Comparison of ENCODE assay signal across 25 cellular contexts in genomic region chr1:206013017-206013800, GRCh38. TPM values are rescaled to one million over a fixed set of nuclear protein-coding genes. Genes with fewer than 3 reads are reported as not detected.
A peak's percentile ranks its signal among the peaks of the same experiment; 100 is the strongest.
DNase-seq lines count a peak whose midpoint lies in the region; ATAC-seq, FAIRE-seq and TF ChIP-seq lines count a peak whose summit lies in the region.
"Had no signal": no experiment of that assay in that cellular context is flagged by ENCODE, and none has a peak within 500 bp of the region (broad histone marks: within the 10 kb centered on the region; RNA-seq: fewer than 3 reads in every experiment).

No MANE protein-coding gene starts in this region.

- H3K4me3 ChIP-seq in Loucy (ENCODE audit: low read length, poor library complexity, severe bottlenecking) (peak overlapping the region; percentile 4), colonic mucosa (no peak overlapping the region), upper lobe of right lung (no peak overlapping the region), SK-N-SH (ENCODE audit: low read depth in 2 of 2, low read length in 1 of 2) (no peak overlapping the region)
- H3K4me3 ChIP-seq: breast epithelium, lower lobe of right lung, MG63, mucosa of descending colon, skin epidermis had no signal

- no peaks in the 10 kb centered on the region for H3K27me3 Mint-ChIP-seq in stimulated activated naive B cell treated with anti-CD40 and anti-IgM and Interleukin-4, amounts not matched to agents 10 μg/mL and 1 μg/mL and 100 μg/mL, for 72 hours
- H3K27me3 Mint-ChIP-seq: type B pancreatic cell had no signal

- H3K36me3 ChIP-seq in Loucy (ENCODE audit: insufficient read depth, low read length): no peaks in the 10 kb centered on the region
- H3K36me3 ChIP-seq in colonic mucosa: no peaks in the 10 kb centered on the region
- H3K36me3 ChIP-seq in upper lobe of right lung: no peaks in the 10 kb centered on the region
- H3K36me3 ChIP-seq in SK-N-SH (replicated peaks in 1 of 2; ENCODE audit: control insufficient read depth in 1 of 2, insufficient read depth in 2 of 2, low read length in 1 of 2): no peaks in the 10 kb centered on the region
- H3K36me3 ChIP-seq: breast epithelium, lower lobe of right lung, MG63 had no signal

- no peak for TF ChIP-seq RAD21 in SK-N-SH (IDR thresholded peaks at IDR 0.05; ENCODE audit: low read length)

- H3K9me2 ChIP-seq in Loucy (replicated peaks; ENCODE audit: low read depth, low read length) (no peaks in the 10 kb centered on the region), SK-N-SH (no peaks in the 10 kb centered on the region)

- no peaks in the 10 kb centered on the region for H3K36me3 Mint-ChIP-seq in stimulated activated naive B cell treated with anti-CD40 and anti-IgM and Interleukin-4, amounts not matched to agents 10 μg/mL and 1 μg/mL and 100 μg/mL, for 72 hours
- H3K36me3 Mint-ChIP-seq: CD8-positive, alpha-beta memory T cell; type B pancreatic cell had no signal

- TF ChIP-seq CTCF in Loucy (conservative IDR thresholded peaks at IDR 0.05; ENCODE audit: low read length) (no peak), colonic mucosa (IDR thresholded peaks at IDR 0.05) (no peak), upper lobe of right lung (IDR thresholded peaks at IDR 0.05) (no peak), SK-N-SH (IDR thresholded peaks at IDR 0.05) (no peak)

- FAIRE-seq in GM12891 (lab: Jason Lieb, UNC): no peak

- H3K4me1 ChIP-seq in Loucy (ENCODE audit: insufficient read depth, low read length, poor library complexity, severe bottlenecking) (peaks cover 53% of the 10 kb centered on the region), colonic mucosa (no peaks in the 10 kb centered on the region), upper lobe of right lung (no peaks in the 10 kb centered on the region), SK-N-SH (ENCODE audit: control insufficient read depth in 1 of 2, insufficient read depth in 2 of 2, low read depth in 1 of 2, low read length in 1 of 2) (no peaks in the 10 kb centered on the region)
- H3K4me1 ChIP-seq: breast epithelium, lower lobe of right lung had no signal

- H4K20me1 ChIP-seq in Loucy (ENCODE audit: insufficient read depth, low read length, poor library complexity, severe bottlenecking): no peaks in the 10 kb centered on the region
- no peaks in the 10 kb centered on the region for H4K20me1 ChIP-seq in SK-N-SH (ENCODE audit: insufficient read depth)

- no peaks in the 10 kb centered on the region for H3F3A ChIP-seq in Loucy (ENCODE audit: low read depth)
- H3F3A ChIP-seq in SK-N-SH (replicated peaks; ENCODE audit: insufficient read depth): no peaks in the 10 kb centered on the region

- H3K27ac ChIP-seq in colonic mucosa (no peak overlapping the region), upper lobe of right lung (no peak overlapping the region), SK-N-SH (ENCODE audit: low read depth in 2 of 2, low read length in 1 of 2) (no peak overlapping the region)
- H3K27ac ChIP-seq: breast epithelium had no signal

- H2AFZ ChIP-seq in Loucy (ENCODE audit: low read length) (peak overlapping the region; percentile 47), SK-N-SH (ENCODE audit: low read depth) (no peak overlapping the region)

- peak overlapping the region; percentile 91 for H3K27ac Mint-ChIP-seq in stimulated activated naive B cell treated with anti-CD40 and anti-IgM and Interleukin-4, amounts not matched to agents 10 μg/mL and 1 μg/mL and 100 μg/mL, for 72 hours
- H3K27ac Mint-ChIP-seq: activated T-cell treated with anti-CD3 and anti-CD28 coated beads, Interleukin-2, amount 50 U/mL, for 72 hours; nephron progenitor cell; type B pancreatic cell had no signal

- 60% methylated on average over 6 of the region's 6 CpGs for WGBS in SK-N-SH (ENCODE audit: low lambda C conversion rate)

- H3K79me2 ChIP-seq in Loucy (ENCODE audit: insufficient read depth, low read length) (no peaks in the 10 kb centered on the region), SK-N-SH (ENCODE audit: insufficient read depth) (no peaks in the 10 kb centered on the region)

- POLR2A ChIA-PET in SK-N-SH (lab: Yijun Ruan, JAX): no interaction called here

- CTCF ChIA-PET in SK-N-SH (lab: Yijun Ruan, JAX): interaction anchor here (1.1 to 2.4 kb wide), 2 partner anchors 17 to 29 kb away, joined by 3 to 10 read pairs; no protein-coding TSS in a partner anchor

- H3K4me1 Mint-ChIP-seq in stimulated activated naive B cell treated with anti-CD40 and anti-IgM and Interleukin-4, amounts not matched to agents 10 μg/mL and 1 μg/mL and 100 μg/mL, for 72 hours: peaks cover 38 to 52% of the 10 kb centered on the region in 2 donors

- TF ChIP-seq EP300 in SK-N-SH (IDR thresholded peaks at IDR 0.05; ENCODE audit: borderline replicate concordance in 1 of 2, low read depth in 1 of 2, low read length in 1 of 2): no peak

- H3K4me2 ChIP-seq in Loucy (ENCODE audit: low read depth, low read length, poor library complexity, severe bottlenecking): peak overlapping the region; percentile 53
- no peak overlapping the region for H3K4me2 ChIP-seq in SK-N-SH

- H3K4me3 Mint-ChIP-seq in stimulated activated naive B cell treated with anti-CD40 and anti-IgM and Interleukin-4, amounts not matched to agents 10 μg/mL and 1 μg/mL and 100 μg/mL, for 72 hours: peak overlapping the region; percentile 57 to 71
- H3K4me3 Mint-ChIP-seq: activated T-cell treated with anti-CD3 and anti-CD28 coated beads, Interleukin-2, amount 50 U/mL, for 72 hours; CD8-positive, alpha-beta memory T cell; nephron progenitor cell; type B pancreatic cell had no signal

- H3K9me3 ChIP-seq in Loucy (ENCODE audit: insufficient read depth, low read depth, low read length): no peaks in the 10 kb centered on the region
- H3K9me3 ChIP-seq in colonic mucosa: no peaks in the 10 kb centered on the region
- H3K9me3 ChIP-seq in upper lobe of right lung: no peaks in the 10 kb centered on the region
- no peaks in the 10 kb centered on the region for H3K9me3 ChIP-seq in SK-N-SH
- H3K9me3 ChIP-seq: breast epithelium, lower lobe of right lung, MG63, mucosa of descending colon had no signal

- H3K9me3 Mint-ChIP-seq in stimulated activated naive B cell treated with anti-CD40 and anti-IgM and Interleukin-4, amounts not matched to agents 10 μg/mL and 1 μg/mL and 100 μg/mL, for 72 hours: peaks cover 0 to 4% of the 10 kb centered on the region in 2 donors
- H3K9me3 Mint-ChIP-seq: activated T-cell treated with anti-CD3 and anti-CD28 coated beads, Interleukin-2, amount 50 U/mL, for 72 hours; CD8-positive, alpha-beta memory T cell; type B pancreatic cell had no signal

- H3K9ac ChIP-seq in Loucy (ENCODE audit: low read depth, low read length, poor library complexity, severe bottlenecking) (peak overlapping the region; percentile 51), colonic mucosa (ENCODE audit: low read depth in 2 of 2, low read length in 2 of 2) (no peak overlapping the region), SK-N-SH (no peak overlapping the region)

- TF ChIP-seq POLR2A in GM12891 (IDR thresholded peaks at IDR 0.05; ENCODE audit: low read depth, low read length): no peak

- H3K27me3 ChIP-seq in Loucy (ENCODE audit: insufficient read depth, low read length, poor library complexity, severe bottlenecking) (no peaks in the 10 kb centered on the region), colonic mucosa (no peaks in the 10 kb centered on the region), upper lobe of right lung (no peaks in the 10 kb centered on the region), SK-N-SH (ENCODE audit: insufficient read depth) (peaks cover 14% of the 10 kb centered on the region; the same call in 1 of the 2 replicates)
- H3K27me3 ChIP-seq: breast epithelium, MG63 had no signal

- ATAC-seq in stimulated activated naive B cell treated with anti-CD40 and anti-IgM and Interleukin-4, amounts not matched to agents 10 μg/mL and 1 μg/mL and 100 μg/mL, for 72 hours (replicated peaks): peak in 1 of 2 donors; percentile 11
- no peak for ATAC-seq in upper lobe of right lung
- no peak for ATAC-seq in GM19395 (IDR thresholded peaks at IDR 0.05; ENCODE audit: unreplicated experiment)

- DNase-seq in GM12891 (ENCODE audit: insufficient read length, low spot score): no peak
- peak; percentile 14 for DNase-seq in colonic mucosa
- DNase-seq in stimulated activated naive B cell treated with anti-CD40 and anti-IgM and Interleukin-4, amounts not matched to agents 10 μg/mL and 1 μg/mL and 100 μg/mL, for 72 hours: no peak
- DNase-seq in upper lobe of right lung: no peak
- DNase-seq in SK-N-SH: no peak
- DNase-seq: activated CD4-positive, alpha-beta T cell treated with anti-CD3 and anti-CD28 coated beads, Interleukin-2, amount 50 U/mL, for 1 hour; activated naive CD4-positive, alpha-beta T cell treated with Interleukin-2 at 50 U/mL for 16 hours; activated T-cell treated with anti-CD3 and anti-CD28 coated beads, Interleukin-2, amount 50 U/mL, for 72 hours; CD8-positive, alpha-beta memory T cell; foreskin fibroblast; H7; kidney glomerular epithelial cell; lower lobe of right lung; MG63; NCI-H1436; NCI-H2081 treated with DMSO at 0.1 percent for 48 hours; NCI-H748 treated with DMSO at 0.1 percent for 48 hours; nephron progenitor cell had no signal

- intact Hi-C loops in colonic mucosa (cut with DNase I) (no loop called here), upper lobe of right lung (cut with DNase I) (no loop called here)

TF ChIP-seq in GM12891, 5 proteins besides CTCF, POLR2A, EP300 and RAD21:
- peak; percentile 22; the same call in 1 of the 2 replicates for TF ChIP-seq SPI1 (IDR thresholded peaks at IDR 0.05; ENCODE audit: low read depth, low read length)
- no peak for TF ChIP-seq TAF1 (IDR thresholded peaks at IDR 0.05; ENCODE audit: low read depth, low read length)
TF ChIP-seq in GM12891: peak in this region for 1.

RNA-seq across cellular contexts. Expression of gene RAB7B, which starts 10.0 kb away (rescaled TPM):
- polyA plus RNA-seq in GM12891 (2012; ENCODE audit: low read depth, missing spikeins): not detected
- 1 to 10 TPM in 1 of 2 donors, under 1 TPM in 1; 0.57 to 1.2 TPM for total RNA-seq in colonic mucosa
- 7.0 TPM for total RNA-seq in upper lobe of right lung
- 0.15 and 0.24 TPM in 2 replicates for polyA plus RNA-seq in SK-N-SH (2012; rRNA removed)
- polyA plus RNA-seq in SK-N-SH (2012; cell fraction: cytosol; rRNA removed): 0.14 and 0.19 TPM in 2 replicates
- polyA plus RNA-seq in SK-N-SH (2012; cell fraction: nucleus; rRNA removed): 0.24 and 0.29 TPM in 2 replicates
- total RNA-seq: activated T-cell treated with anti-CD3 and anti-CD28 coated beads, Interleukin-2, amount 50 U/mL, for 72 hours; H7 had no signal
- polyA plus RNA-seq: CD8-positive, alpha-beta memory T cell had no signal

RNA-seq across cellular contexts. Expression of gene CTSE, which starts 10.5 kb away (rescaled TPM):
- polyA plus RNA-seq in GM12891 (2012; ENCODE audit: low read depth, missing spikeins): not detected
- 10 to 100 TPM; 10.1 to 10.8 TPM for total RNA-seq in colonic mucosa
- total RNA-seq in upper lobe of right lung: 85.8 TPM
- polyA plus RNA-seq in SK-N-SH (2012; rRNA removed): not detected in 2 replicates
- polyA plus RNA-seq in SK-N-SH (2012; cell fraction: cytosol; rRNA removed): 0.01 TPM in 1 of 2 replicates, not detected in the other
- polyA plus RNA-seq in SK-N-SH (2012; cell fraction: nucleus; rRNA removed): not detected in 2 replicates
- total RNA-seq: activated T-cell treated with anti-CD3 and anti-CD28 coated beads, Interleukin-2, amount 50 U/mL, for 72 hours; CD8-positive, alpha-beta memory T cell; H7; osteocyte had no signal
- polyA plus RNA-seq: CD8-positive, alpha-beta memory T cell had no signal

RNA-seq across cellular contexts. Expression of gene RHEX, which starts 39.8 kb away (rescaled TPM):
- polyA plus RNA-seq in GM12891 (2012; ENCODE audit: low read depth, missing spikeins): 0.24 TPM
- 1 to 10 TPM; 1.1 to 1.4 TPM for total RNA-seq in colonic mucosa
- 17.3 TPM for total RNA-seq in upper lobe of right lung
- not detected in 2 replicates for polyA plus RNA-seq in SK-N-SH (2012; rRNA removed)
- not detected in 2 replicates for polyA plus RNA-seq in SK-N-SH (2012; cell fraction: cytosol; rRNA removed)
- not detected in 2 replicates for polyA plus RNA-seq in SK-N-SH (2012; cell fraction: nucleus; rRNA removed)
- total RNA-seq: activated T-cell treated with anti-CD3 and anti-CD28 coated beads, Interleukin-2, amount 50 U/mL, for 72 hours; CD8-positive, alpha-beta memory T cell; H7; osteocyte had no signal
- polyA plus RNA-seq: CD8-positive, alpha-beta memory T cell had no signal
